27 cellular contexts compared by ENCODE assay signal in the genomic region with DNA sequence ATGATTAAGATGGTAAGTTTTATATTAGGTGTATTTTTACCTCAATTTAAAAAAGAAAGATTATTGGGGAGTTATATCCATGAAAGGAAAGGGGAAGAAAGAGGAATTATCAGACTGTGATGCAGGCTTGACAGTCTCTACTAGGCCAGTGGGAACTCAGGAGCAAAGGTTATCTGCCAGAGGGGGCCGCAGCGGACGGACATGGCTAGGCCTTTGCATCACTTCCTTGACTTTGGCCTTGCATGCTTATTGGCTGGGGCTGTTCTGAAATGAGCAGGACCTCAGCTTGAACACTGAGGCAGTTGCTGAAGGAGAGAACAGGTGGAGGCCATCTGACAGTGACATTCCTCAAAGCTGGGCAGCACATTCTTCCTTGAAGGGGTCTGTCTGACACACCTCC.
"Had no signal": no experiment of that assay in that cellular context is flagged by ENCODE, and none has a peak within 500 bp of the region (broad histone marks: within the 10 kb centered on the region; RNA-seq: fewer than 3 reads in every experiment).

No MANE protein-coding gene starts in this region.

- H3K27me3 ChIP-seq: neural progenitor cell, ovary, right atrium auricular region, right lobe of liver, stomach, testis, thyroid gland, transverse colon, upper lobe of left lung, vagina had no signal

- H3K27ac ChIP-seq: lower lobe of right lung, neural progenitor cell, ovary, right atrium auricular region, right lobe of liver, skin epidermis, stomach, testis, thyroid gland, transverse colon, upper lobe of left lung, vagina had no signal

- H3K36me3 ChIP-seq: lower lobe of right lung, neural progenitor cell, ovary, right atrium auricular region, right lobe of liver, stomach, thyroid gland, transverse colon, upper lobe of left lung, vagina had no signal

- FAIRE-seq: islet of Langerhans had no signal

- H3K4me2 ChIP-seq: neural progenitor cell had no signal

- ATAC-seq: left lobe of liver; left ventricle myocardium superior; lower lobe of right lung; natural killer cell; stimulated activated naive B cell treated with anti-CD40 and anti-IgM and Interleukin-4, amounts not matched to agents 10 μg/mL and 1 μg/mL and 100 μg/mL, for 72 hours; stimulated activated naive CD8-positive, alpha-beta T cell treated with anti-CD3 and anti-CD28 coated beads, Interleukin-15, Interleukin-2, amounts not matched to agents 100 U/mL and 50 U/mL, for 24 hours had no signal

- H3K9ac ChIP-seq: neural progenitor cell had no signal

- H2AFZ ChIP-seq: neural progenitor cell had no signal

- H3K9me3 ChIP-seq: lower lobe of right lung, ovary, right atrium auricular region, right lobe of liver, stomach, testis, thyroid gland, transverse colon, upper lobe of left lung, vagina had no signal

- H3K4me3 ChIP-seq: lower lobe of right lung, neural progenitor cell, ovary, right atrium auricular region, right lobe of liver, skin epidermis, stomach, testis, thyroid gland, transverse colon, upper lobe of left lung, vagina had no signal

- DNase-seq: hypothalamus; immature natural killer cell; left ventricle myocardium superior; lower lobe of right lung; mesenchymal stem cell; naive B cell; natural killer cell; nephron progenitor cell; ovary; right lobe of liver; stimulated activated CD4-positive, alpha-beta T cell treated with anti-CD3 and anti-CD28 coated beads, Interleukin-12 subunit alpha, Interleukin-12 subunit beta, amount 100 ng/mL, for 4 hours; stimulated activated CD4-positive, alpha-beta T cell treated with anti-CD3 and anti-CD28 coated beads, Interleukin-15, amount 100 ng/mL, for 24 hours; stimulated activated CD4-positive, alpha-beta T cell treated with anti-CD3 and anti-CD28 coated beads, Interleukin-2, amount 100 ng/mL, for 24 hours; stimulated activated CD4-positive, alpha-beta T cell treated with anti-CD3 and anti-CD28 coated beads, Interleukin-4, amount 100 ng/mL, for 1 hour; stimulated activated naive B cell treated with anti-CD40 and anti-IgM and Interleukin-4, amounts not matched to agents 10 μg/mL and 1 μg/mL and 100 μg/mL, for 72 hours; stimulated activated naive CD8-positive, alpha-beta T cell treated with anti-CD3 and anti-CD28 coated beads, Interleukin-15, Interleukin-2, amounts not matched to agents 100 U/mL and 50 U/mL, for 24 hours; stomach; testis; thyroid gland; transverse colon; upper lobe of left lung had no signal

- H3K4me1 ChIP-seq: lower lobe of right lung, right atrium auricular region, right lobe of liver, stomach, testis, thyroid gland, transverse colon, upper lobe of left lung, vagina had no signal
